8 cellular contexts compared by ENCODE assay signal in genomic region chr6:14212020-14212419, GRCh38.
DNase-seq lines count a peak whose midpoint lies in the region; ATAC-seq and TF ChIP-seq lines count a peak whose summit lies in the region.

No MANE protein-coding gene starts in this region.

- H3K27ac Mint-ChIP-seq in stimulated activated naive CD8-positive, alpha-beta T cell treated with anti-CD3 and anti-CD28 coated beads, Interleukin-15, Interleukin-2, amounts not matched to agents 100 ng/mL and 50 ng/mL, for 24 hours: peak overlapping the region; percentile 83
- no peak overlapping the region for H3K27ac Mint-ChIP-seq in central memory CD8-positive, alpha-beta T cell (ENCODE audit: low read depth)

- peak overlapping the region; percentile 1 for H3K9ac ChIP-seq in muscle layer of colon (ENCODE audit: low read length)

- ATAC-seq in stimulated activated naive CD8-positive, alpha-beta T cell treated with anti-CD3 and anti-CD28 coated beads, Interleukin-15, Interleukin-2, amounts not matched to agents 100 U/mL and 50 U/mL, for 24 hours: no peak
- ATAC-seq in central memory CD8-positive, alpha-beta T cell (replicated peaks; ENCODE audit: extremely low read depth, poor library complexity, severe bottlenecking): no peak
- ATAC-seq in HG02610 (IDR thresholded peaks at IDR 0.05; ENCODE audit: unreplicated experiment): no peak

- no peak overlapping the region for H3K4me3 ChIP-seq in muscle layer of colon (ENCODE audit: low read depth in 1 of 2, low read length in 2 of 2)

- in situ Hi-C loops in GM13976 (cut with MboI; ENCODE audit: low sequenced_read_pairs, unreplicated experiment): loop anchor here (25.0 kb wide), 3 partner anchors 1175 to 1425 kb away; no protein-coding TSS in a partner anchor

- DNase-seq in stimulated activated naive CD8-positive, alpha-beta T cell treated with anti-CD3 and anti-CD28 coated beads, Interleukin-15, Interleukin-2, amounts not matched to agents 100 U/mL and 50 U/mL, for 24 hours: no peak
- no peak for DNase-seq in central memory CD8-positive, alpha-beta T cell (ENCODE audit: low spot score in 2 of 2)
- no peak for DNase-seq in NCI-H2196 (lab: John Stamatoyannopoulos, UW; ENCODE audit: unreplicated experiment)
- DNase-seq in NCI-H1436 treated with DMSO at 0.1 percent for 48 hours (lab: John Stamatoyannopoulos, UW): no peak
- no peak for DNase-seq in GM13976 (ENCODE audit: low spot score)

- H3K9me3 ChIP-seq in muscle layer of colon (ENCODE audit: low read length): no peaks in the 10 kb centered on the region

- no peaks in the 10 kb centered on the region for H3K36me3 ChIP-seq in muscle layer of colon (ENCODE audit: insufficient read depth, low read length)

- H3K4me1 ChIP-seq in muscle layer of colon (ENCODE audit: insufficient read depth, low read length): peaks cover 13% of the 10 kb centered on the region

- no peak for TF ChIP-seq CTCF in GM13976 (IDR thresholded peaks at IDR 0.05; ENCODE audit: borderline replicate concordance, control extremely low read depth, extremely low read depth, insufficient read depth, missing control alignments)

- peak overlapping the region; percentile 79 for H3K27ac ChIP-seq in muscle layer of colon (ENCODE audit: low read depth, low read length)

- H3K4me1 Mint-ChIP-seq in stimulated activated naive CD8-positive, alpha-beta T cell treated with anti-CD3 and anti-CD28 coated beads, Interleukin-15, Interleukin-2, amounts not matched to agents 100 ng/mL and 50 ng/mL, for 24 hours (ENCODE audit: low read depth): peaks cover 25% of the 10 kb centered on the region
- H3K4me1 Mint-ChIP-seq in central memory CD8-positive, alpha-beta T cell: peaks cover 15% of the 10 kb centered on the region

- no peaks in the 10 kb centered on the region for H3K27me3 Mint-ChIP-seq in stimulated activated naive CD8-positive, alpha-beta T cell treated with anti-CD3 and anti-CD28 coated beads, Interleukin-15, Interleukin-2, amounts not matched to agents 100 ng/mL and 50 ng/mL, for 24 hours
- H3K27me3 Mint-ChIP-seq in central memory CD8-positive, alpha-beta T cell: no peaks in the 10 kb centered on the region

- H3K27me3 ChIP-seq in muscle layer of colon (ENCODE audit: control insufficient read depth in 1 of 2, insufficient read depth in 2 of 2, low read length in 2 of 2): no peaks in the 10 kb centered on the region

- H3K36me3 Mint-ChIP-seq in stimulated activated naive CD8-positive, alpha-beta T cell treated with anti-CD3 and anti-CD28 coated beads, Interleukin-15, Interleukin-2, amounts not matched to agents 100 ng/mL and 50 ng/mL, for 24 hours (ENCODE audit: low read depth): no peaks in the 10 kb centered on the region
- H3K36me3 Mint-ChIP-seq in central memory CD8-positive, alpha-beta T cell (ENCODE audit: insufficient read depth): no peaks in the 10 kb centered on the region

- H3K4me3 Mint-ChIP-seq in stimulated activated naive CD8-positive, alpha-beta T cell treated with anti-CD3 and anti-CD28 coated beads, Interleukin-15, Interleukin-2, amounts not matched to agents 100 ng/mL and 50 ng/mL, for 24 hours: peak overlapping the region; percentile 75
- H3K4me3 Mint-ChIP-seq in central memory CD8-positive, alpha-beta T cell: peak overlapping the region; percentile 75

- H3K9me3 Mint-ChIP-seq in stimulated activated naive CD8-positive, alpha-beta T cell treated with anti-CD3 and anti-CD28 coated beads, Interleukin-15, Interleukin-2, amounts not matched to agents 100 ng/mL and 50 ng/mL, for 24 hours: no peaks in the 10 kb centered on the region
- H3K9me3 Mint-ChIP-seq in central memory CD8-positive, alpha-beta T cell: no peaks in the 10 kb centered on the region
